ENCODE assay signal across 16 cellular contexts in the genomic region with DNA sequence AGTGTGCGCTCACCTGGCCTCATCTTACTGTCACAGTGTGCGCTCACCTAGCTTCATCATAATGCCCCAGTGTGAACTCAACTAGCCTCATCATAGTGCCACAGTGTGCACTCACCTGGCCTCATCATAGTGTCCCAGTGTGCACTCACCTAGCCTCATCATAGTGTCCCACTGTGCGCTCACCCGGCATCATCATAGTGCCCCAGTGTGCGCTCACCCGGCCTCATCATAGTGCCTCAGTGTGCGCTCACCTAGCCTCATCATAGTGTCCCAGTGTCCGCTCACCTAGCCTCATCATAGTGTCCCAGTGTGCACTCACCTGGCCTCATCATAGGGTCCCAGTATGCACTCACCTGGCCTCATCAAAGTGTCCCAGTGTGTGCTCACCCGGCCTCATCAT.
"Had no signal": no experiment of that assay in that cellular context is flagged by ENCODE, and none has a peak within 500 bp of the region (broad histone marks: within the 10 kb centered on the region; RNA-seq: fewer than 3 reads in every experiment).

No MANE protein-coding gene starts in this region.

- H3K27me3 ChIP-seq: hepatocyte, vagina had no signal

- H3K79me2 ChIP-seq: hepatocyte had no signal

- H2AFZ ChIP-seq: hepatocyte had no signal

- H3K4me2 ChIP-seq: hepatocyte had no signal

- H3K36me3 Mint-ChIP-seq: natural killer cell had no signal

- ATAC-seq: activated CD4-positive, CD25-positive, alpha-beta regulatory T cell treated with anti-CD3 and anti-CD28 coated beads, Interleukin-2, amount 50 U/mL, for 24 hours; effector memory CD8-positive, alpha-beta T cell; natural killer cell; stimulated activated naive CD8-positive, alpha-beta T cell treated with anti-CD3 and anti-CD28 coated beads, Interleukin-15, amount 100 ng/mL, for 72 hours had no signal

- H3K27ac ChIP-seq: hepatocyte, thoracic aorta, vagina had no signal

- H3K4me3 ChIP-seq: hepatocyte, thoracic aorta, vagina had no signal

- H3K27ac Mint-ChIP-seq: activated naive CD8-positive, alpha-beta T cell treated with anti-CD3 and anti-CD28 coated beads, Interleukin-2, amount 10 ng/mL, durations not matched to agents 7 days and 5 days; activated T-helper 1 cell treated with anti-CD3 and anti-CD28 coated beads, Interleukin-12 subunit alpha, Interleukin-12 subunit beta, Interleukin-2, Interleukin-4 antibody, amounts not matched to agents 30 ng/mL and 10 ng/mL and 1 ng/mL, durations not matched to agents 14 hours and 24 hours and 36 hours; effector memory CD8-positive, alpha-beta T cell; natural killer cell; stimulated activated naive CD8-positive, alpha-beta T cell treated with anti-CD3 and anti-CD28 coated beads, Interleukin-15, amount 100 ng/mL, for 72 hours had no signal

- H3K9me3 Mint-ChIP-seq: activated naive CD8-positive, alpha-beta T cell treated with anti-CD3 and anti-CD28 coated beads, Interleukin-2, amount 10 ng/mL, durations not matched to agents 7 days and 5 days; activated T-helper 1 cell treated with anti-CD3 and anti-CD28 coated beads, Interleukin-12 subunit alpha, Interleukin-12 subunit beta, Interleukin-2, Interleukin-4 antibody, amounts not matched to agents 30 ng/mL and 10 ng/mL and 1 ng/mL, durations not matched to agents 14 hours and 24 hours and 36 hours; effector memory CD8-positive, alpha-beta T cell; natural killer cell; stimulated activated naive CD8-positive, alpha-beta T cell treated with anti-CD3 and anti-CD28 coated beads, Interleukin-15, amount 100 ng/mL, for 72 hours had no signal

- H3K4me3 Mint-ChIP-seq: activated naive CD8-positive, alpha-beta T cell treated with anti-CD3 and anti-CD28 coated beads, Interleukin-2, amount 10 ng/mL, durations not matched to agents 7 days and 5 days; activated T-helper 1 cell treated with anti-CD3 and anti-CD28 coated beads, Interleukin-12 subunit alpha, Interleukin-12 subunit beta, Interleukin-2, Interleukin-4 antibody, amounts not matched to agents 30 ng/mL and 10 ng/mL and 1 ng/mL, durations not matched to agents 14 hours and 24 hours and 36 hours; effector memory CD8-positive, alpha-beta T cell; natural killer cell; stimulated activated naive CD8-positive, alpha-beta T cell treated with anti-CD3 and anti-CD28 coated beads, Interleukin-15, amount 100 ng/mL, for 72 hours had no signal

- DNase-seq: activated CD4-positive, alpha-beta T cell treated with anti-CD3 and anti-CD28 coated beads, Interleukin-2, amount 50 U/mL, for 1 hour; activated naive CD4-positive, alpha-beta T cell; activated naive CD8-positive, alpha-beta T cell treated with anti-CD3 and anti-CD28 coated beads, Interleukin-2, amount 10 ng/mL, durations not matched to agents 7 days and 5 days; dermis blood vessel endothelial cell; effector memory CD8-positive, alpha-beta T cell; kidney glomerular epithelial cell; mesendoderm; natural killer cell; stimulated activated CD4-positive, alpha-beta T cell treated with anti-CD3 and anti-CD28 coated beads, Interleukin-1b, Interleukin-23, amount 100 ng/mL, for 48 hours; stimulated activated naive CD8-positive, alpha-beta T cell treated with anti-CD3 and anti-CD28 coated beads, Interleukin-15, amount 100 ng/mL, for 72 hours; T1000 had no signal

- H3K9me3 ChIP-seq: thoracic aorta, vagina had no signal

- H3K27me3 Mint-ChIP-seq: activated naive CD8-positive, alpha-beta T cell treated with anti-CD3 and anti-CD28 coated beads, Interleukin-2, amount 10 ng/mL, durations not matched to agents 7 days and 5 days; effector memory CD8-positive, alpha-beta T cell; stimulated activated naive CD8-positive, alpha-beta T cell treated with anti-CD3 and anti-CD28 coated beads, Interleukin-15, amount 100 ng/mL, for 72 hours had no signal
